In genomic region chr3:12384451-12385233, GRCh38 we compare ENCODE assay signal across 15 cellular contexts.
DNase-seq lines count a peak whose midpoint lies in the region; ATAC-seq and TF ChIP-seq lines count a peak whose summit lies in the region.
"Had no signal": no experiment of that assay in that cellular context is flagged by ENCODE, and none has a peak within 500 bp of the region (broad histone marks: within the 10 kb centered on the region; RNA-seq: fewer than 3 reads in every experiment).

No MANE protein-coding gene starts in this region.

- H3K79me2 ChIP-seq in Loucy (ENCODE audit: insufficient read depth, low read length), result no peaks in the 10 kb centered on the region

- no peak overlapping the region for H3K9ac ChIP-seq in Loucy (ENCODE audit: low read depth, low read length, poor library complexity, severe bottlenecking)

- no peak for DNase-seq in activated T-cell treated with anti-CD3 and anti-CD28 coated beads, Interleukin-2, amount 50 U/mL, for 4 hours
- no peak for DNase-seq in activated T-cell treated with anti-CD3 and anti-CD28 coated beads, Interleukin-2, amount 50 U/mL, for 24 hours
- DNase-seq in activated naive CD8-positive, alpha-beta T cell treated with anti-CD3 and anti-CD28 coated beads, Interleukin-2, amount 50 U/mL, for 24 hours, result no peak
- DNase-seq in stimulated activated naive CD8-positive, alpha-beta T cell treated with anti-CD3 and anti-CD28 coated beads, Interleukin-15, Interleukin-2, amounts not matched to agents 100 U/mL and 50 U/mL, for 24 hours, result no peak
- no peak for DNase-seq in NCI-H1105 (lab: John Stamatoyannopoulos, UW)
- DNase-seq: DMS 273 treated with DMSO at 0.1 percent for 48 hours, GF-D8, KBM-7, NCI-H1436 treated with DMSO at 0.1 percent for 48 hours, NCI-H2081, NCI-H748 treated with DMSO at 0.1 percent for 48 hours had no signal

- H3K9me3 Mint-ChIP-seq in activated T-cell treated with anti-CD3 and anti-CD28 coated beads, Interleukin-2, amount 50 U/mL, for 4 hours, result no peaks in the 10 kb centered on the region
- H3K9me3 Mint-ChIP-seq in activated T-cell treated with anti-CD3 and anti-CD28 coated beads, Interleukin-2, amount 50 U/mL, for 24 hours, result no peaks in the 10 kb centered on the region
- H3K9me3 Mint-ChIP-seq in activated naive CD8-positive, alpha-beta T cell treated with anti-CD3 and anti-CD28 coated beads, Interleukin-2, amount 50 U/mL, for 24 hours, result peaks cover 6% of the 10 kb centered on the region
- H3K9me3 Mint-ChIP-seq: GM23338 had no signal

- peaks cover 11% of the 10 kb centered on the region for H3K27me3 Mint-ChIP-seq in activated T-cell treated with anti-CD3 and anti-CD28 coated beads, Interleukin-2, amount 50 U/mL, for 4 hours (ENCODE audit: low read depth)
- peaks cover 29% of the 10 kb centered on the region for H3K27me3 Mint-ChIP-seq in activated T-cell treated with anti-CD3 and anti-CD28 coated beads, Interleukin-2, amount 50 U/mL, for 24 hours
- H3K27me3 Mint-ChIP-seq in activated naive CD8-positive, alpha-beta T cell treated with anti-CD3 and anti-CD28 coated beads, Interleukin-2, amount 50 U/mL, for 24 hours, result peaks cover 25% of the 10 kb centered on the region

- H3K4me1 ChIP-seq in Loucy (ENCODE audit: insufficient read depth, low read length, poor library complexity, severe bottlenecking), result peaks cover 30% of the 10 kb centered on the region

- no peaks in the 10 kb centered on the region; the same call in 1 of the 2 replicates for H3F3A ChIP-seq in Loucy (ENCODE audit: low read depth)

- peak; percentile 43 to 75 for ATAC-seq in activated T-cell treated with anti-CD3 and anti-CD28 coated beads, Interleukin-2, amount 50 U/mL, for 4 hours
- peak; percentile 59 for ATAC-seq in activated naive CD8-positive, alpha-beta T cell treated with anti-CD3 and anti-CD28 coated beads, Interleukin-2, amount 50 U/mL, for 24 hours
- ATAC-seq in stimulated activated naive CD8-positive, alpha-beta T cell treated with anti-CD3 and anti-CD28 coated beads, Interleukin-15, Interleukin-2, amounts not matched to agents 100 U/mL and 50 U/mL, for 24 hours, result peak; percentile 49
- ATAC-seq in GM18511 (IDR thresholded peaks at IDR 0.05; ENCODE audit: unreplicated experiment) (no peak), HG02798 (IDR thresholded peaks at IDR 0.05; ENCODE audit: poor library complexity, unreplicated experiment) (no peak)
- ATAC-seq: GM23338 had no signal

- no peaks in the 10 kb centered on the region for H3K9me3 ChIP-seq in Loucy (ENCODE audit: insufficient read depth, low read depth, low read length)

- H2AFZ ChIP-seq in Loucy (ENCODE audit: low read length), result no peak overlapping the region
- H2AFZ ChIP-seq: GM23338 had no signal

- H3K36me3 Mint-ChIP-seq in activated T-cell treated with anti-CD3 and anti-CD28 coated beads, Interleukin-2, amount 50 U/mL, for 4 hours (ENCODE audit: insufficient read depth), result no peaks in the 10 kb centered on the region
- no peaks in the 10 kb centered on the region for H3K36me3 Mint-ChIP-seq in activated T-cell treated with anti-CD3 and anti-CD28 coated beads, Interleukin-2, amount 50 U/mL, for 24 hours (ENCODE audit: low read depth)
- peaks cover 2% of the 10 kb centered on the region for H3K36me3 Mint-ChIP-seq in activated naive CD8-positive, alpha-beta T cell treated with anti-CD3 and anti-CD28 coated beads, Interleukin-2, amount 50 U/mL, for 24 hours (ENCODE audit: low read depth)

- H3K4me3 Mint-ChIP-seq in activated T-cell treated with anti-CD3 and anti-CD28 coated beads, Interleukin-2, amount 50 U/mL, for 4 hours, result no peak overlapping the region
- H3K4me3 Mint-ChIP-seq in activated T-cell treated with anti-CD3 and anti-CD28 coated beads, Interleukin-2, amount 50 U/mL, for 24 hours, result no peak overlapping the region
- H3K4me3 Mint-ChIP-seq in activated naive CD8-positive, alpha-beta T cell treated with anti-CD3 and anti-CD28 coated beads, Interleukin-2, amount 50 U/mL, for 24 hours, result no peak overlapping the region
- H3K4me3 Mint-ChIP-seq: GM23338 had no signal

- no peaks in the 10 kb centered on the region for H3K36me3 ChIP-seq in Loucy (ENCODE audit: insufficient read depth, low read length)

- no peak overlapping the region for H3K4me3 ChIP-seq in Loucy (ENCODE audit: low read length, poor library complexity, severe bottlenecking)
- H3K4me3 ChIP-seq: GM23338 had no signal

- no peak overlapping the region for H3K27ac Mint-ChIP-seq in activated T-cell treated with anti-CD3 and anti-CD28 coated beads, Interleukin-2, amount 50 U/mL, for 24 hours
- H3K27ac Mint-ChIP-seq in activated naive CD8-positive, alpha-beta T cell treated with anti-CD3 and anti-CD28 coated beads, Interleukin-2, amount 50 U/mL, for 24 hours, result no peak overlapping the region
- H3K27ac Mint-ChIP-seq: GM23338 had no signal

- H4K20me1 ChIP-seq in Loucy (ENCODE audit: insufficient read depth, low read length, poor library complexity, severe bottlenecking), result no peaks in the 10 kb centered on the region

- H3K9me2 ChIP-seq in Loucy (replicated peaks; ENCODE audit: low read depth, low read length), result no peaks in the 10 kb centered on the region

- no peak for TF ChIP-seq CTCF in Loucy (conservative IDR thresholded peaks at IDR 0.05; ENCODE audit: low read length)

- H3K27me3 ChIP-seq in Loucy (ENCODE audit: insufficient read depth, low read length, poor library complexity, severe bottlenecking), result peaks cover 5% of the 10 kb centered on the region

- H3K4me2 ChIP-seq in Loucy (ENCODE audit: low read depth, low read length, poor library complexity, severe bottlenecking), result peak overlapping the region; percentile 7
- H3K4me2 ChIP-seq: GM23338 had no signal

- peaks cover 10% of the 10 kb centered on the region for H3K4me1 Mint-ChIP-seq in activated T-cell treated with anti-CD3 and anti-CD28 coated beads, Interleukin-2, amount 50 U/mL, for 4 hours (ENCODE audit: low read depth)
- peaks cover 16% of the 10 kb centered on the region for H3K4me1 Mint-ChIP-seq in activated T-cell treated with anti-CD3 and anti-CD28 coated beads, Interleukin-2, amount 50 U/mL, for 24 hours (ENCODE audit: low read depth)
- H3K4me1 Mint-ChIP-seq in activated naive CD8-positive, alpha-beta T cell treated with anti-CD3 and anti-CD28 coated beads, Interleukin-2, amount 50 U/mL, for 24 hours, result peaks cover 18% of the 10 kb centered on the region
- H3K4me1 Mint-ChIP-seq: GM23338 had no signal

Comparison
In these comparisons a context has a peak if more than half of its experiments do, and no peak if none do; other contexts are left out.
1. ATAC-seq: peak in activated T-cell treated with anti-CD3 and anti-CD28 coated beads, Interleukin-2, amount 50 U/mL, for 4 hours (2 of 2), activated naive CD8-positive, alpha-beta T cell treated with anti-CD3 and anti-CD28 coated beads, Interleukin-2, amount 50 U/mL, for 24 hours (single experiment) and stimulated activated naive CD8-positive, alpha-beta T cell treated with anti-CD3 and anti-CD28 coated beads, Interleukin-15, Interleukin-2, amounts not matched to agents 100 U/mL and 50 U/mL, for 24 hours (single experiment); none in GM18511 (single experiment) and HG02798 (single experiment).